ENCODE assay signal across 1 cellular context in genomic region chr11:127600674-127601073, GRCh38.
TF ChIP-seq lines count a peak whose summit lies in the region.

No MANE protein-coding gene starts in this region.

TF ChIP-seq in H1, 55 proteins besides CTCF, POLR2A, EP300 and RAD21 (continued from another document):
- TF ChIP-seq CHD7 (IDR thresholded peaks at IDR 0.05; ENCODE audit: insufficient replicate concordance, low read length), result no peak
- TF ChIP-seq CEBPB (IDR thresholded peaks at IDR 0.05; ENCODE audit: low read depth, low read length), result no peak
- TF ChIP-seq ATF2 (IDR thresholded peaks at IDR 0.05; ENCODE audit: low read length), result no peak
